ENCODE assay signal across 18 cellular contexts in the genomic region with DNA sequence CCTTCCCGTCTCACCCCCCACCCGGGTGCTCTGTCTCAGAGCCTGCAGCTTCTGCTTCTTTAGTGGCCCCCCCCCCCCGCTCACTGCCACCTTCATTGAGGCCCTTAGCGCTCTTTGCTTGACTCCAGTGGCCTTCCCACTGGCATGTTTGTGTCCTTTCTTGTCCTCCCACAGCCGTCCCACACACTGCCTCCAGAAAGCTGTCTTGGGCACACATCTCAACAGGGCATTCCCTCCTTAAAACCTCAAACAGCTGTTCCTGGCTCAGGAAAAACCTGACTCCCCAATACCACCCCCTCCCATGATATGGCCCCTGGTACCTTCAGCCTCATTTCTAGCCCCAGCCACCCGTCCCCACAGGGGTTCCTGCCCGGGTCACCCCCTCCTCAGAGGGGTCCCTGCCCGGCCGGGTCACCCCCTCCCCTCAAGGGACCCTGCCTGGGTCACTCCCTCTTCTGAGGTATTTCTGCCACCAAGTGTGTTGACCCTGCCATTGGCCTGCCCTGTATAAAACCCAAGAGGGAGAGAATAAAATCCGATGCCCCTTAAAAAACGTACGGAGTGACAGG. TPM values are rescaled to one million over a fixed set of nuclear protein-coding genes. Genes with fewer than 3 reads are reported as not detected.
DNase-seq lines count a peak whose midpoint lies in the region; ATAC-seq, FAIRE-seq and TF ChIP-seq lines count a peak whose summit lies in the region.
"Had no signal": no experiment of that assay in that cellular context is flagged by ENCODE, and none has a peak within 500 bp of the region (broad histone marks: within the 10 kb centered on the region; RNA-seq: fewer than 3 reads in every experiment).

No MANE protein-coding gene starts in this region.

- no peak for TF ChIP-seq CTCF in BE2C (IDR thresholded peaks at IDR 0.05; ENCODE audit: low read depth, low read length)
- no peak for TF ChIP-seq CTCF in Peyer's patch (IDR thresholded peaks at IDR 0.05)

- H3K27me3 ChIP-seq in BE2C (no peaks in the 10 kb centered on the region), SJCRH30 (no peaks in the 10 kb centered on the region), rectal smooth muscle tissue (ENCODE audit: control insufficient read depth, insufficient read depth, low read length) (no peaks in the 10 kb centered on the region), Peyer's patch (no peaks in the 10 kb centered on the region)
- H3K27me3 ChIP-seq: hepatocyte had no signal

- H3K27ac ChIP-seq in SJCRH30 (peak overlapping the region; percentile 92), rectal smooth muscle tissue (ENCODE audit: low read depth, low read length) (peak overlapping the region; percentile 70), Peyer's patch (no peak overlapping the region)
- H3K27ac ChIP-seq: epithelial cell of prostate, hepatocyte had no signal

- intact Hi-C loops in Right ventricle myocardium superior (cut with DNase I): no loop called here

- FAIRE-seq in HTR-8/SVneo (lab: Jason Lieb, UNC): no peak
- FAIRE-seq: K562 had no signal

- no peak overlapping the region for H3K9ac ChIP-seq in rectal smooth muscle tissue (ENCODE audit: low read length)

- no peak for TF ChIP-seq POLR2A in Peyer's patch (IDR thresholded peaks at IDR 0.05)

- ATAC-seq in Right ventricle myocardium superior (ENCODE audit: poor library complexity) (peak; percentile 3), HG02642 (IDR thresholded peaks at IDR 0.05; ENCODE audit: poor library complexity, unreplicated experiment) (no peak)
- ATAC-seq: activated CD4-positive, alpha-beta T cell treated with anti-CD3 and anti-CD28 coated beads for 36 hours; activated T-cell treated with anti-CD3 and anti-CD28 coated beads, Interleukin-2, amount 50 U/mL, for 4 hours; PC-3 had no signal

- H3K4me3 ChIP-seq in BE2C (ENCODE audit: low read depth, low read length): peak overlapping the region; percentile 45
- H3K4me3 ChIP-seq in SJCRH30: peak overlapping the region; percentile 47
- H3K4me3 ChIP-seq in rectal smooth muscle tissue (ENCODE audit: low read length): peak overlapping the region; percentile 8
- H3K4me3 ChIP-seq in Peyer's patch: no peak overlapping the region
- H3K4me3 ChIP-seq: hepatocyte, K562 had no signal

- no peaks in the 10 kb centered on the region for H3K36me3 ChIP-seq in BE2C
- no peaks in the 10 kb centered on the region for H3K36me3 ChIP-seq in SJCRH30
- no peaks in the 10 kb centered on the region for H3K36me3 ChIP-seq in rectal smooth muscle tissue (ENCODE audit: control insufficient read depth, insufficient read depth, low read length)
- H3K36me3 ChIP-seq in Peyer's patch: no peaks in the 10 kb centered on the region

- DNase-seq in BE2C: no peak
- peak; percentile 47 to 67 for DNase-seq in SJCRH30
- DNase-seq in Right ventricle myocardium superior: no peak
- DNase-seq in Peyer's patch: no peak
- DNase-seq in COLO668 (lab: John Stamatoyannopoulos, UW; ENCODE audit: unreplicated experiment): no peak
- DNase-seq in HTR-8/SVneo (ENCODE audit: insufficient read length, low spot score): no peak
- DNase-seq: activated naive CD8-positive, alpha-beta T cell treated with anti-CD3 and anti-CD28 coated beads, Interleukin-2, amount 50 U/mL, for 24 hours; activated T-cell treated with anti-CD3 and anti-CD28 coated beads, Interleukin-2, amount 50 U/mL, for 4 hours; naive thymus-derived CD4-positive, alpha-beta T cell; NCI-H1417 treated with DMSO at 0.1 percent for 48 hours; PC-3; stimulated activated naive CD4-positive, alpha-beta T cell had no signal

- no peaks in the 10 kb centered on the region for H3K9me3 ChIP-seq in BE2C
- no peaks in the 10 kb centered on the region for H3K9me3 ChIP-seq in SJCRH30 (replicated peaks)
- no peaks in the 10 kb centered on the region for H3K9me3 ChIP-seq in Peyer's patch

- H3K4me1 ChIP-seq in BE2C (peaks cover 22% of the 10 kb centered on the region), SJCRH30 (peaks cover 17% of the 10 kb centered on the region), rectal smooth muscle tissue (ENCODE audit: control insufficient read depth, insufficient read depth, low read length) (peaks cover 24% of the 10 kb centered on the region), Peyer's patch (peaks cover 0 to 12% (median 2%) of the 10 kb centered on the region in 4 donors)

RNA-seq across cellular contexts. Expression of a gene that starts 8.9 kb away (rescaled TPM):
- polyA plus RNA-seq in BE2C (2012; ENCODE audit: insufficient read depth, insufficient read length, low read depth): 1.1 TPM
- 10.3 and 12.2 TPM in 2 replicates for total RNA-seq in SJCRH30 (2014; rRNA removed; shearing (Covaris generic))
- total RNA-seq in Right ventricle myocardium superior (14.6 TPM), Peyer's patch (1 to 10 TPM; 3.3 to 5.4 (median 3.4) TPM)

RNA-seq across cellular contexts. Expression of a gene that starts 46.9 kb away (rescaled TPM):
- polyA plus RNA-seq in BE2C (2012; ENCODE audit: insufficient read depth, insufficient read length, low read depth): 108 TPM
- total RNA-seq in SJCRH30 (2014; rRNA removed; shearing (Covaris generic)): 161 and 171 TPM in 2 replicates
- total RNA-seq in Right ventricle myocardium superior: 76.1 TPM
- total RNA-seq in Peyer's patch: 10 to 100 TPM; 16.9 to 66.8 (median 27.5) TPM

Comparison
In these comparisons a context has a peak if more than half of its experiments do, and no peak if none do; other contexts are left out.
1. DNase-seq: peak in SJCRH30 (2 of 2); none in BE2C (single experiment), Right ventricle myocardium superior (single experiment), Peyer's patch (0 of 3), COLO668 (single experiment) and HTR-8/SVneo (single experiment).
2. H3K4me3 ChIP-seq: peak in BE2C (single experiment), SJCRH30 (single experiment) and rectal smooth muscle tissue (single experiment); none in Peyer's patch (0 of 4).
3. H3K27ac ChIP-seq: peak in SJCRH30 (single experiment) and rectal smooth muscle tissue (single experiment); none in Peyer's patch (0 of 4).